8 cellular contexts compared by ENCODE assay signal in the genomic region with DNA sequence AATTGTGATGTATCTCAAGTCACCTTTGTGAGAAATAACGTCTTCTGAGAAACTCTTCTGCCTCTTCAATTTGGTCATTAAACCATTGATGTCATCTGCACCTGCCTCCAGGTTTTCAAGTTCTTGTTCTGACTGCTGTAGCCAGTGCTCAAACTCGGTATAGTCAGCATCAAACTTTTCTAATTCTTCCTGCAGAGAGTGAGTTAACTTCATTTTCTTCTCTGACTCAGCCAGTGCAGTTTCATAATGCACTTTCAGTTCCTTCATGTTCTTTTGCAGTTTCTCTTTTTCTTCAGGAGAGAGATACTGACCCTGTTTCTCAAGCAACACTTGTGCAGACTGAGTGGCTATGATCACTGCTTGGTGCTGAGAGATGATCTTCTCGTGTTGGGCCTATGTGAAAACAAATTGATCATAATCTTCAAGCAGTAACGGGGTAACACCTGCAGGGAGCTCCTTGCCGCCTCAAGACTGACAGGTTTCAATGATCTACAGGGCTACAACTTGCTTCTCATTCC. TPM values are rescaled to one million over a fixed set of nuclear protein-coding genes. Genes with fewer than 3 reads are reported as not detected.
DNase-seq lines count a peak whose midpoint lies in the region; ATAC-seq and TF ChIP-seq lines count a peak whose summit lies in the region.

No MANE protein-coding gene starts in this region.

- no peaks in the 10 kb centered on the region for H3K27me3 ChIP-seq in foreskin keratinocyte

- H3K4me1 ChIP-seq in foreskin keratinocyte: no peaks in the 10 kb centered on the region

- H3K36me3 Mint-ChIP-seq in T-helper 1 cell treated with Interleukin-12 subunit alpha and Interleukin-12 subunit beta and Interleukin-4 antibody, amounts not matched to agents 30 μg/mL and 1 μg/mL, for 36 hours (ENCODE audit: low read depth): no peaks in the 10 kb centered on the region
- H3K36me3 Mint-ChIP-seq in osteocyte (ENCODE audit: unreplicated experiment): peaks cover 47% of the 10 kb centered on the region

- H3K27me3 Mint-ChIP-seq in T-helper 1 cell treated with Interleukin-12 subunit alpha and Interleukin-12 subunit beta and Interleukin-4 antibody, amounts not matched to agents 30 μg/mL and 1 μg/mL, for 36 hours (ENCODE audit: low read depth): no peaks in the 10 kb centered on the region
- no peaks in the 10 kb centered on the region for H3K27me3 Mint-ChIP-seq in osteocyte (ENCODE audit: unreplicated experiment)

- DNase-seq in stimulated activated CD4-positive, alpha-beta T cell treated with anti-CD3 and anti-CD28 coated beads, Interleukin-4, amount 100 ng/mL, for 24 hours: peak; percentile 47
- no peak for DNase-seq in stimulated activated CD4-positive, alpha-beta T cell treated with anti-CD3 and anti-CD28 coated beads, Interleukin-12 subunit alpha, Interleukin-12 subunit beta, amount 100 ng/mL, for 4 hours
- DNase-seq in osteocyte (ENCODE audit: extremely low spot score, unreplicated experiment) (no peak), NCI-H146 (lab: John Stamatoyannopoulos, UW) (no peak), foreskin keratinocyte (no peak), DMS153 (lab: John Stamatoyannopoulos, UW) (no peak)

- no peaks in the 10 kb centered on the region for H3K9me3 Mint-ChIP-seq in T-helper 1 cell treated with Interleukin-12 subunit alpha and Interleukin-12 subunit beta and Interleukin-4 antibody, amounts not matched to agents 30 μg/mL and 1 μg/mL, for 36 hours
- no peaks in the 10 kb centered on the region for H3K9me3 Mint-ChIP-seq in osteocyte (ENCODE audit: unreplicated experiment)

- peaks cover 25% of the 10 kb centered on the region for H3K4me1 Mint-ChIP-seq in T-helper 1 cell treated with Interleukin-12 subunit alpha and Interleukin-12 subunit beta and Interleukin-4 antibody, amounts not matched to agents 30 μg/mL and 1 μg/mL, for 36 hours (ENCODE audit: low read depth)
- no peaks in the 10 kb centered on the region for H3K4me1 Mint-ChIP-seq in osteocyte (ENCODE audit: unreplicated experiment)

- no peak for TF ChIP-seq CTCF in osteocyte (IDR thresholded peaks at IDR 0.05)
- no peak for TF ChIP-seq CTCF in foreskin keratinocyte (conservative IDR thresholded peaks at IDR 0.05)

- H3K4me3 Mint-ChIP-seq in T-helper 1 cell treated with Interleukin-12 subunit alpha and Interleukin-12 subunit beta and Interleukin-4 antibody, amounts not matched to agents 30 μg/mL and 1 μg/mL, for 36 hours: peak overlapping the region; percentile 17
- no peak overlapping the region for H3K4me3 Mint-ChIP-seq in osteocyte (ENCODE audit: unreplicated experiment)

- ATAC-seq in HG02943 (IDR thresholded peaks at IDR 0.05; ENCODE audit: low read depth, unreplicated experiment): peak; percentile 92
- ATAC-seq in foreskin keratinocyte: no peak

- H3K27ac ChIP-seq in foreskin keratinocyte: no peak overlapping the region

- H3K27ac Mint-ChIP-seq in T-helper 1 cell treated with Interleukin-12 subunit alpha and Interleukin-12 subunit beta and Interleukin-4 antibody, amounts not matched to agents 30 μg/mL and 1 μg/mL, for 36 hours: peak overlapping the region; percentile 69
- peak overlapping the region; percentile 24 for H3K27ac Mint-ChIP-seq in osteocyte (ENCODE audit: unreplicated experiment)

RNA-seq across cellular contexts. Expression of a gene that starts 48.8 kb away (rescaled TPM):
- total RNA-seq in osteocyte: 240 and 243 TPM in 2 replicates
- total RNA-seq in foreskin keratinocyte: 273 and 285 TPM in 2 replicates
- 46.7 and 50.0 TPM in 2 replicates for polyA plus RNA-seq in foreskin keratinocyte
